In genomic region chr3:75434937-75435778, GRCh38 we compare ENCODE assay signal across 8 cellular contexts.
DNase-seq lines count a peak whose midpoint lies in the region; ATAC-seq and TF ChIP-seq lines count a peak whose summit lies in the region.
"Not testable (repeated sequence)": the region's sequence is repeated elsewhere in the genome, so short reads cannot be mapped to it uniquely, and the experiment has no call there.

No MANE protein-coding gene starts in this region.

- H3K4me3 ChIP-seq in WI38 (ENCODE audit: low read depth, low read length) (peak overlapping the region; percentile 57), mammary epithelial cell (replicated peaks in 1 of 3; ENCODE audit: insufficient read depth in 1 of 3, low read depth in 2 of 3, low read length in 3 of 3) (peak overlapping the region; percentile 46 to 67 (median 56)), iPS-18c (ENCODE audit: insufficient read depth, low read depth, low read length) (peak overlapping the region; percentile 59; the same call in 1 of the 2 replicates), skeletal muscle satellite cell (ENCODE audit: low read length) (peak overlapping the region; percentile 84)

- not testable (repeated sequence) for BruUV-seq in mammary epithelial cell (replicated peaks; lab: Mats Ljungman, UMichigan)

- H3K27ac ChIP-seq in mammary epithelial cell (ENCODE audit: insufficient read depth, low read depth, low read length) = peak overlapping the region; percentile 71

- CTCF ChIA-PET in mammary epithelial cell (lab: Charles Lee; ENCODE audit: low non-redundant PET) = interaction anchor here (0.6 to 0.7 kb wide), 3 partner anchors 147 to 1761 kb away, joined by 3 to 5 read pairs (median 3); no protein-coding TSS in a partner anchor

- ATAC-seq in GM18868 (IDR thresholded peaks at IDR 0.05; ENCODE audit: unreplicated experiment) (peak; percentile 98), HG03108 (IDR thresholded peaks at IDR 0.05; ENCODE audit: unreplicated experiment) (peak; percentile 98)

- dilution Hi-C loops in mammary epithelial cell (cut with HindIII; ENCODE audit: low sequenced_read_pairs) = not testable (repeated sequence)

- H3K4me2 ChIP-seq in mammary epithelial cell (ENCODE audit: insufficient read depth, low read depth, low read length) = peak overlapping the region; percentile 65
- H3K4me2 ChIP-seq in skeletal muscle satellite cell (ENCODE audit: low read length) = peak overlapping the region; percentile 93

- not testable (repeated sequence) for TF ChIP-seq CTCF in WI38 (IDR thresholded peaks at IDR 0.05; ENCODE audit: low read depth, low read length); mammary epithelial cell (conservative IDR thresholded peaks at IDR 0.05 in 1 of 2, IDR thresholded peaks at IDR 0.05 in 1 of 2; ENCODE audit: extremely low read depth in 1 of 2, insufficient read depth in 1 of 2, low read depth in 1 of 2, low read length in 2 of 2)

- peak overlapping the region; percentile 74 for H3K9ac ChIP-seq in mammary epithelial cell (ENCODE audit: insufficient read depth, low read length)
- H3K9ac ChIP-seq in skeletal muscle satellite cell (ENCODE audit: low read depth, low read length) = peak overlapping the region; percentile 99

- H3K36me3 ChIP-seq in mammary epithelial cell (ENCODE audit: insufficient read depth, low read length); skeletal muscle satellite cell (ENCODE audit: insufficient read depth, low read length): not testable (repeated sequence)

- H4K20me1 ChIP-seq in mammary epithelial cell (ENCODE audit: insufficient read depth, low read length) = not testable (repeated sequence)

- not testable (repeated sequence) for H3K9me3 ChIP-seq in mammary epithelial cell (replicated peaks; ENCODE audit: insufficient read depth, low read length); iPS-18c (ENCODE audit: control insufficient read depth, insufficient read depth, low read length); skeletal muscle satellite cell (replicated peaks; ENCODE audit: low read length)

- in situ Hi-C loops in mammary epithelial cell (cut with MboI; ENCODE audit: low sequenced_read_pairs in 2 of 2) = not testable (repeated sequence)

- H3K4me1 ChIP-seq in mammary epithelial cell (ENCODE audit: insufficient read depth, low read length) = not testable (repeated sequence)
- peaks cover 22% of the 10 kb centered on the region for H3K4me1 ChIP-seq in skeletal muscle satellite cell (ENCODE audit: control insufficient read depth, insufficient read depth, low read length)

- H3K79me2 ChIP-seq in mammary epithelial cell (ENCODE audit: insufficient read depth, low read length) = not testable (repeated sequence)

- intact Hi-C loops in mammary epithelial cell (cut with micrococcal nuclease) = loop anchor here (5.0 kb wide), 1 partner anchor 207 kb away; no protein-coding TSS in a partner anchor

- H3K27me3 ChIP-seq in mammary epithelial cell (ENCODE audit: insufficient read depth, low read length); skeletal muscle satellite cell (ENCODE audit: control insufficient read depth, insufficient read depth, low read length): not testable (repeated sequence)

- peak overlapping the region; percentile 86 for H2AFZ ChIP-seq in mammary epithelial cell (ENCODE audit: low read depth, low read length)

- WGBS in mammary epithelial cell (ENCODE audit: low coverage, missing lambda C conversion rate) = 0% methylated on average over 6 of the region's 70 CpGs

- DNase-seq in 8988T (peak; percentile 42), NCI-H2171 treated with DMSO at 0.1 percent for 48 hours (lab: John Stamatoyannopoulos, UW) (peak; percentile 90), mammary epithelial cell (peak; percentile 98)

Comparison
In these comparisons a context has a peak if more than half of its experiments do, and no peak if none do; other contexts are left out.
1. Peak in every context shown above with its lines: DNase-seq, ATAC-seq, H3K4me3 ChIP-seq and H3K27ac ChIP-seq.
2. DNase-seq: peak in every context shown above with its lines; median percentile 98 in mammary epithelial cell; 90 in NCI-H2171 treated with DMSO at 0.1 percent for 48 hours; 42 in 8988T.